Comparison of ENCODE assay signal across 1 cellular context in the genomic region with DNA sequence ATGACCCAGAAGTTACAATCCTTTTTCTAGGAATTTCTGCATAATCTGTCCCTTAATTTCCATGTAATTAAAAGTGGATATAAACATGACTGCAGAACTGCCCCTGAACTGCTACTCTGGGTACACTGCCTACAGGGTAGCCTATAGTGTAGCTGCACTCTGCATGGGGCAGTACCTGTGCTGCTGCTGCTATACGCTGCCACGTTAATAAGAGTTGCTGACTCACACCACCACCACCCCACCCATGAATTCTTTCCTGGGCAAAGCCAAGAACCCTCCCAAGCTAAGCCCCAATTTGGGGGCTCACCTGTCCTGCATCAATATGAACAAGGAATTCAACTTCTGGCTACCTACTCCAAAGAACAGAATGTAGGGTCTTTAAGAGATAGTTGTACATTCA.
TF ChIP-seq lines count a peak whose summit lies in the region.

No MANE protein-coding gene starts in this region.

TF ChIP-seq in GM23338, 12 proteins besides CTCF, POLR2A, EP300 and RAD21 (continued from another document):
- no peak for TF ChIP-seq NANOG (IDR thresholded peaks at IDR 0.05; ENCODE audit: borderline replicate concordance)
- no peak for TF ChIP-seq POLR2AphosphoS5 (IDR thresholded peaks at IDR 0.05; ENCODE audit: low read depth)
